In genomic region chr4:6804082-6804752, GRCh38 we compare ENCODE assay signal across 16 cellular contexts.
"Had no signal": no experiment of that assay in that cellular context is flagged by ENCODE, and none has a peak within 500 bp of the region (broad histone marks: within the 10 kb centered on the region; RNA-seq: fewer than 3 reads in every experiment).

No MANE protein-coding gene starts in this region.

- H3K27ac ChIP-seq: dorsolateral prefrontal cortex, gastroesophageal sphincter, upper lobe of right lung, vagina had no signal

- H3K9me3 ChIP-seq: gastroesophageal sphincter, upper lobe of right lung, vagina had no signal

- ATAC-seq: gastroesophageal sphincter, left cardiac atrium, right cardiac atrium, upper lobe of right lung had no signal

- H3K4me3 ChIP-seq: dorsolateral prefrontal cortex, gastroesophageal sphincter, smooth muscle cell, upper lobe of right lung, vagina had no signal

- H3K4me2 ChIP-seq: smooth muscle cell had no signal

- H3K27me3 ChIP-seq: dorsolateral prefrontal cortex, gastroesophageal sphincter, upper lobe of right lung, vagina had no signal

- H3K36me3 ChIP-seq: gastroesophageal sphincter, upper lobe of right lung, vagina had no signal

- DNase-seq: central memory CD4-positive, alpha-beta T cell; cortex of kidney; dorsolateral prefrontal cortex; effector CD8-positive, alpha-beta T cell; kidney; left cardiac atrium; posterior cingulate gyrus; right cardiac atrium; stimulated activated CD4-positive, alpha-beta T cell treated with anti-CD3 and anti-CD28 coated beads, Interleukin-2, amount 100 ng/mL, for 48 hours; stimulated activated naive CD4-positive, alpha-beta T cell treated with Interleukin-2 at 50 U/mL for 16 hours; upper lobe of right lung had no signal

- H3K4me1 Mint-ChIP-seq: nephron had no signal

- H3K9me3 Mint-ChIP-seq: mesothelial cell of epicardium, nephron had no signal

- H3K27ac Mint-ChIP-seq: mesothelial cell of epicardium, nephron had no signal

- H3K4me3 Mint-ChIP-seq: mesothelial cell of epicardium, nephron had no signal
